16 cellular contexts compared by ENCODE assay signal in the genomic region with DNA sequence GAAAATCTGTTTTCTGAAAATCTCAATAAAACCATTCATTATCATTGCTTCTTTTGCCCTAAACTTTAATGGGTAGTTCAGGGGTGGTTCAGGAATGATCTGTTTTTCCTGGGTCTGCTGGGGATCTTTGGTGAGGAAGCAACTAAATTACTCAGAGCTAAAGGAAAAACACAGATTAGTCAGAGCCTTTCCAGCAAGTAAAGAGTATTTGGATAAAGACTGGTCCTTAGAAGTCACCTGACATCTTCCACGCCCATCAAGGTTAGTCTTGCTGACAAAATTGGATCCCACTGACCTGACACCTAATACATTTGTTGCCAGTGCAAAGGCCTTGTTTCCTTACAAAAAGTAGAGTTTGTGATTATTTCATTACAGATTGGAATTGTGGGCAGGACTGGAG. TPM values are rescaled to one million over a fixed set of nuclear protein-coding genes. Genes with fewer than 3 reads are reported as not detected.
DNase-seq lines count a peak whose midpoint lies in the region; ATAC-seq and TF ChIP-seq lines count a peak whose summit lies in the region.
"Had no signal": no experiment of that assay in that cellular context is flagged by ENCODE, and none has a peak within 500 bp of the region (broad histone marks: within the 10 kb centered on the region; RNA-seq: fewer than 3 reads in every experiment).

No MANE protein-coding gene starts in this region.

- no peaks in the 10 kb centered on the region for H3K36me3 ChIP-seq in RWPE2 (ENCODE audit: low read depth)
- H3K36me3 ChIP-seq in gastroesophageal sphincter, result no peaks in the 10 kb centered on the region

- H3K9me3 ChIP-seq in RWPE2 (ENCODE audit: severe bottlenecking) (no peaks in the 10 kb centered on the region), gastroesophageal sphincter (no peaks in the 10 kb centered on the region)
- H3K9me3 ChIP-seq: A549, Caco-2 had no signal

- H3K27me3 ChIP-seq in RWPE2 (ENCODE audit: insufficient read depth, poor library complexity, severe bottlenecking) (no peaks in the 10 kb centered on the region), gastroesophageal sphincter (no peaks in the 10 kb centered on the region)

- no peaks in the 10 kb centered on the region for H3K9me3 Mint-ChIP-seq in nephron
- H3K9me3 Mint-ChIP-seq: CD14-positive monocyte had no signal

- peaks cover 15% of the 10 kb centered on the region for H3K4me1 Mint-ChIP-seq in nephron

- H3K4me1 ChIP-seq in RWPE2 (ENCODE audit: insufficient read depth, poor library complexity, severe bottlenecking), result peaks cover 30% of the 10 kb centered on the region
- no peaks in the 10 kb centered on the region for H3K4me1 ChIP-seq in gastroesophageal sphincter
- H3K4me1 ChIP-seq: A549, Caco-2 had no signal

- H3K4me3 Mint-ChIP-seq in nephron, result no peak overlapping the region
- H3K4me3 Mint-ChIP-seq: CD14-positive monocyte had no signal

- 38% methylated on average over 1 of the region's 1 CpG; no CpG with 5 or more reads in 1 of the 2 donors for WGBS in gastroesophageal sphincter (ENCODE audit: low coverage in 1 of 2), 2 donors

- H3K4me3 ChIP-seq in RWPE2 (ENCODE audit: severe bottlenecking), result no peak overlapping the region
- no peak overlapping the region for H3K4me3 ChIP-seq in gastroesophageal sphincter
- H3K4me3 ChIP-seq: A549 had no signal

- H3K27ac ChIP-seq in RWPE2 (ENCODE audit: poor library complexity, severe bottlenecking) (no peak overlapping the region), epithelial cell of prostate (peak overlapping the region; percentile 4), gastroesophageal sphincter (no peak overlapping the region)
- H3K27ac ChIP-seq: A549 had no signal

- peak; percentile 43; the same call in 1 of the 3 replicates for ATAC-seq in RWPE2 (ENCODE audit: low read depth)
- ATAC-seq in gastroesophageal sphincter, result no peak
- ATAC-seq: A549 had no signal

- DNase-seq in Daoy (ENCODE audit: low read depth) (peak; percentile 5), RWPE2 (ENCODE audit: low spot score) (no peak), epithelial cell of prostate (ENCODE audit: low read depth, low spot score) (peak; percentile 48), NCI-H2081 (lab: John Stamatoyannopoulos, UW) (no peak), dedifferentiated amniotic fluid mesenchymal stem cell (ENCODE audit: extremely low spot score) (no peak)
- DNase-seq in activated CD8-positive, alpha-beta memory T cell treated with anti-CD3 and anti-CD28 coated beads, Interleukin-2, amount 50 U/mL, for 4 hours, result no peak
- DNase-seq: Caco-2, DMS53, NCI-H146, NCI-H446, NCI-H748 treated with DMSO at 0.1 percent for 48 hours, SHP77 had no signal

- TF ChIP-seq EP300 in gastroesophageal sphincter (IDR thresholded peaks at IDR 0.05), result no peak

- peak overlapping the region; percentile 6 to 54 (median 28) for H3K27ac Mint-ChIP-seq in nephron
- H3K27ac Mint-ChIP-seq: CD14-positive monocyte had no signal

- H3K36me3 Mint-ChIP-seq in nephron (ENCODE audit: low read depth), result no peaks in the 10 kb centered on the region
- H3K36me3 Mint-ChIP-seq: CD14-positive monocyte had no signal

- TF ChIP-seq POLR2A in gastroesophageal sphincter (IDR thresholded peaks at IDR 0.05), result no peak

- H3K27me3 Mint-ChIP-seq in nephron (ENCODE audit: low read depth), result no peaks in the 10 kb centered on the region

- no peak for TF ChIP-seq CTCF in RWPE2 (IDR thresholded peaks at IDR 0.05; ENCODE audit: poor library complexity, severe bottlenecking)
- no peak for TF ChIP-seq CTCF in nephron (IDR thresholded peaks at IDR 0.05; ENCODE audit: unreplicated experiment in 3 of 3)
- no peak for TF ChIP-seq CTCF in gastroesophageal sphincter (IDR thresholded peaks at IDR 0.05)

RNA-seq across cellular contexts. Expression of a gene that starts 24.2 kb away (rescaled TPM):
- total RNA-seq in Daoy (2014; rRNA removed; shearing (Covaris generic)), result 63.9 and 69.7 TPM in 2 replicates
- 10 to 100 TPM; 14.1 to 23.8 (median 18.4) TPM for total RNA-seq in gastroesophageal sphincter

Comparison
In these comparisons a context has a peak if more than half of its experiments do, and no peak if none do; other contexts are left out.
1. DNase-seq: peak in Daoy (single experiment) and epithelial cell of prostate (single experiment); none in RWPE2 (single experiment), NCI-H2081 (0 of 2), activated CD8-positive, alpha-beta memory T cell treated with anti-CD3 and anti-CD28 coated beads, Interleukin-2, amount 50 U/mL, for 4 hours (single experiment) and dedifferentiated amniotic fluid mesenchymal stem cell (single experiment).